In the genomic region with DNA sequence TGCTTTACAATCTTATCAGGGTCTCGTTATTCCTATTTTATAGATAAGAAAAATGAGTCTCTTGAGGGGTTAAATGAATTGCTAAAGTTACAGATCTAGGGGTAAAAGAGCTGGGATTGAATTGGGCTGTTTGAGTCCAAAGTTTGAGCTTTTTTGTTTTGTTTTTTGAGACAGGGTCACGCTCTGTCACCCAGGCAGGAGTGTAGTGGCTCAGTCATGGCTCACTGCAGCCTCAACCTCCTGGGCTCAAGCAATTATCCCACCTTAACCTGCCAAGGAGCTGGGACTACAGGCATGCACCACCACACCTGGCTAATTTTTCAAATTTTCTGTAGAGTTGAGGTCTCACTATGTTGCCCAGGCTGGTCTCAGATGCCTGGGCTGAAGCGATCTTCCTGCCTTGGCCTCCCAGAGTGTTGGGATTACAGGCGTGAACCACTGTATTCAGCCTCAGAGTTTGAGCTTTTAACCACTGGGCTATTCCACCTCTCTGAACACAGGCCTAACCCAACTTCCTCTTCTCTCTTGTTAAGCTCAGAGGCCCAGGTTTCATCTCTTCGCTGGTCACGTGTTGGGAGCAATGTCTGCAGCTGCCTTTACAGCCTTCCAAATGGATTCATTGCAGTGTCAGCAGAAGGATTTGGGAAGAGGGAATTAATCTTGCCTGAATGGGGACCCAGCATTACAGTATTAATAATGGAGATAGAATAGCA, we compare ENCODE assay signal across 9 cellular contexts. TPM values are rescaled to one million over a fixed set of nuclear protein-coding genes. Genes with fewer than 3 reads are reported as not detected.
A peak's percentile ranks its signal among the peaks of the same experiment; 100 is the strongest.
DNase-seq lines count a peak whose midpoint lies in the region; ATAC-seq and TF ChIP-seq lines count a peak whose summit lies in the region.
"Had no signal": no experiment of that assay in that cellular context is flagged by ENCODE, and none has a peak within 500 bp of the region (broad histone marks: within the 10 kb centered on the region; RNA-seq: fewer than 3 reads in every experiment).

No MANE protein-coding gene starts in this region.

- H3K27ac ChIP-seq in neutrophil (peak overlapping the region; percentile 67), right cardiac atrium (ENCODE audit: low read length) (no peak overlapping the region)
- no peak overlapping the region for H3K27ac ChIP-seq in CD8-positive, alpha-beta memory T cell (ENCODE audit: low read depth, low read length)

- H3K4me1 Mint-ChIP-seq in activated CD4-positive, alpha-beta T cell treated with anti-CD3 and anti-CD28 coated beads for 36 hours = peaks cover 12% of the 10 kb centered on the region
- peaks cover 14 to 32% (median 32%) of the 10 kb centered on the region in 3 donors for H3K4me1 Mint-ChIP-seq in CD8-positive, alpha-beta memory T cell

- peaks cover 21% of the 10 kb centered on the region for H3K36me3 Mint-ChIP-seq in activated CD4-positive, alpha-beta T cell treated with anti-CD3 and anti-CD28 coated beads for 36 hours (ENCODE audit: low read depth)
- peaks cover 0 to 71% (median 8%) of the 10 kb centered on the region in 3 donors for H3K36me3 Mint-ChIP-seq in CD8-positive, alpha-beta memory T cell

- TF ChIP-seq CTCF in neutrophil (IDR thresholded peaks at IDR 0.05) = no peak

- 87% methylated on average over 6 of the region's 6 CpGs for WGBS in right cardiac atrium

- CTCF ChIA-PET in activated CD4-positive, alpha-beta T cell treated with anti-CD3 and anti-CD28 coated beads for 36 hours (lab: Charles Lee) = interaction anchor here (0.8 to 2.0 kb wide), 5 partner anchors 9 to 84 kb away, joined by 3 to 9 read pairs (median 4); a partner anchor contains a TSS
- CTCF ChIA-PET in CD8-positive, alpha-beta memory T cell (lab: Charles Lee) = interaction anchor here (1.0 to 2.0 kb wide), 2 partner anchors 91 to 108 kb away, joined by 3 to 5 read pairs; a partner anchor contains a TSS

- H3K4me1 ChIP-seq in neutrophil (ENCODE audit: control insufficient read depth in 1 of 2, insufficient read depth in 1 of 2, low read depth in 1 of 2, low read length in 1 of 2) (peaks cover 0 to 6% of the 10 kb centered on the region in 2 experiments), right cardiac atrium (ENCODE audit: control insufficient read depth, insufficient read depth, low read length) (peaks cover 3% of the 10 kb centered on the region)
- H3K4me1 ChIP-seq in CD8-positive, alpha-beta memory T cell (ENCODE audit: insufficient read depth, low read length) = peaks cover 5% of the 10 kb centered on the region

- peak; percentile 44 for ATAC-seq in activated CD4-positive, alpha-beta T cell treated with anti-CD3 and anti-CD28 coated beads for 36 hours
- ATAC-seq in HG02610 (IDR thresholded peaks at IDR 0.05; ENCODE audit: unreplicated experiment) = peak; percentile 86
- ATAC-seq in right cardiac atrium = no peak

- peaks cover 30% of the 10 kb centered on the region for H3K36me3 ChIP-seq in neutrophil
- H3K36me3 ChIP-seq in CD8-positive, alpha-beta memory T cell (ENCODE audit: insufficient read depth, low read length) = peaks cover 13% of the 10 kb centered on the region

- H3K27me3 ChIP-seq in neutrophil (no peaks in the 10 kb centered on the region), right cardiac atrium (ENCODE audit: control insufficient read depth, insufficient read depth) (no peaks in the 10 kb centered on the region)
- no peaks in the 10 kb centered on the region for H3K27me3 ChIP-seq in CD8-positive, alpha-beta memory T cell (ENCODE audit: insufficient read depth, low read length, poor library complexity, severe bottlenecking)

- intact Hi-C loops in activated CD4-positive, alpha-beta T cell treated with anti-CD3 and anti-CD28 coated beads for 36 hours (cut with DNase I, micrococcal nuclease) = no loop called here
- intact Hi-C loops in right cardiac atrium (cut with DNase I) = loop anchor here in 1 of 4 donors (10.0 kb wide), 1 partner anchor 53 kb away; no protein-coding TSS in a partner anchor

- no peak overlapping the region for H3K4me3 Mint-ChIP-seq in activated CD4-positive, alpha-beta T cell treated with anti-CD3 and anti-CD28 coated beads for 36 hours
- peak overlapping the region in 1 of 7 donors; percentile 57 for H3K4me3 Mint-ChIP-seq in CD8-positive, alpha-beta memory T cell

- no peaks in the 10 kb centered on the region for H3K9me3 ChIP-seq in neutrophil
- H3K9me3 ChIP-seq in right cardiac atrium (ENCODE audit: control insufficient read depth, low read length) = no peaks in the 10 kb centered on the region
- no peaks in the 10 kb centered on the region for H3K9me3 ChIP-seq in CD8-positive, alpha-beta memory T cell (ENCODE audit: low read length)

- peak overlapping the region; percentile 42 for H3K27ac Mint-ChIP-seq in activated CD4-positive, alpha-beta T cell treated with anti-CD3 and anti-CD28 coated beads for 36 hours
- peak overlapping the region in 4 of 8 donors; percentile 2 to 55 (median 12) for H3K27ac Mint-ChIP-seq in CD8-positive, alpha-beta memory T cell

- H3K9me3 Mint-ChIP-seq in activated CD4-positive, alpha-beta T cell treated with anti-CD3 and anti-CD28 coated beads for 36 hours (ENCODE audit: low read depth) = no peaks in the 10 kb centered on the region
- H3K9me3 Mint-ChIP-seq in CD8-positive, alpha-beta memory T cell = no peaks in the 10 kb centered on the region

- POLR2A ChIA-PET in activated CD4-positive, alpha-beta T cell treated with anti-CD3 and anti-CD28 coated beads for 36 hours (lab: Charles Lee) = no interaction called here
- POLR2A ChIA-PET in CD8-positive, alpha-beta memory T cell (lab: Charles Lee) = no interaction called here

- no peaks in the 10 kb centered on the region for H3K27me3 Mint-ChIP-seq in activated CD4-positive, alpha-beta T cell treated with anti-CD3 and anti-CD28 coated beads for 36 hours
- no peaks in the 10 kb centered on the region for H3K27me3 Mint-ChIP-seq in CD8-positive, alpha-beta memory T cell

- H3K4me3 ChIP-seq in neutrophil (ENCODE audit: low read depth in 1 of 2, low read length in 1 of 2) (no peak overlapping the region), right cardiac atrium (ENCODE audit: low read length) (no peak overlapping the region)
- H3K4me3 ChIP-seq in CD8-positive, alpha-beta memory T cell (ENCODE audit: low read length) = no peak overlapping the region

- no peak for DNase-seq in activated CD4-positive, alpha-beta T cell treated with anti-CD3 and anti-CD28 coated beads for 36 hours
- DNase-seq in activated CD4-positive, alpha-beta T cell treated with anti-CD3 and anti-CD28 coated beads for 1 hour = no peak
- peak; percentile 73 for DNase-seq in NOMO-1 treated with dmso at 0.1 percent for 144 hours (lab: John Stamatoyannopoulos, UW; ENCODE audit: unreplicated experiment)
- DNase-seq in right cardiac atrium = no peak
- no peak for DNase-seq in CD8-positive, alpha-beta memory T cell
- no peak for DNase-seq in NCI-H2107 (lab: John Stamatoyannopoulos, UW)
- DNase-seq: activated naive CD4-positive, alpha-beta T cell had no signal

RNA-seq across cellular contexts. Expression of a gene that starts 7.9 kb away (rescaled TPM):
- total RNA-seq in activated CD4-positive, alpha-beta T cell treated with anti-CD3 and anti-CD28 coated beads for 36 hours = 1 to 10 TPM; 8.4 to 9.5 TPM
- 10 to 100 TPM in 3 of 4 donors, 1 to 10 TPM in 1; 7.7 to 11.8 (median 11.4) TPM for total RNA-seq in right cardiac atrium
- polyA plus RNA-seq in right cardiac atrium = 6.7 TPM
- 1 to 10 TPM; 7.5 to 8.3 TPM for total RNA-seq in CD8-positive, alpha-beta memory T cell
- 8.3 TPM for polyA plus RNA-seq in CD8-positive, alpha-beta memory T cell

RNA-seq across cellular contexts. Expression of a gene that starts 9.2 kb away (rescaled TPM):
- total RNA-seq in activated CD4-positive, alpha-beta T cell treated with anti-CD3 and anti-CD28 coated beads for 36 hours = 10 to 100 TPM; 51.1 to 53.3 TPM
- 100 to 1,000 TPM; 100 to 108 (median 107) TPM for total RNA-seq in right cardiac atrium
- 106 TPM for polyA plus RNA-seq in right cardiac atrium
- total RNA-seq in CD8-positive, alpha-beta memory T cell = 10 to 100 TPM; 79.6 to 80.4 TPM
- 76.4 TPM for polyA plus RNA-seq in CD8-positive, alpha-beta memory T cell

Comparison
In these comparisons a context has a peak if more than half of its experiments do, and no peak if none do; other contexts are left out.
1. ATAC-seq: peak in activated CD4-positive, alpha-beta T cell treated with anti-CD3 and anti-CD28 coated beads for 36 hours (single experiment) and HG02610 (single experiment); none in right cardiac atrium (0 of 2).